ENCODE assay signal across 10 cellular contexts in the genomic region with DNA sequence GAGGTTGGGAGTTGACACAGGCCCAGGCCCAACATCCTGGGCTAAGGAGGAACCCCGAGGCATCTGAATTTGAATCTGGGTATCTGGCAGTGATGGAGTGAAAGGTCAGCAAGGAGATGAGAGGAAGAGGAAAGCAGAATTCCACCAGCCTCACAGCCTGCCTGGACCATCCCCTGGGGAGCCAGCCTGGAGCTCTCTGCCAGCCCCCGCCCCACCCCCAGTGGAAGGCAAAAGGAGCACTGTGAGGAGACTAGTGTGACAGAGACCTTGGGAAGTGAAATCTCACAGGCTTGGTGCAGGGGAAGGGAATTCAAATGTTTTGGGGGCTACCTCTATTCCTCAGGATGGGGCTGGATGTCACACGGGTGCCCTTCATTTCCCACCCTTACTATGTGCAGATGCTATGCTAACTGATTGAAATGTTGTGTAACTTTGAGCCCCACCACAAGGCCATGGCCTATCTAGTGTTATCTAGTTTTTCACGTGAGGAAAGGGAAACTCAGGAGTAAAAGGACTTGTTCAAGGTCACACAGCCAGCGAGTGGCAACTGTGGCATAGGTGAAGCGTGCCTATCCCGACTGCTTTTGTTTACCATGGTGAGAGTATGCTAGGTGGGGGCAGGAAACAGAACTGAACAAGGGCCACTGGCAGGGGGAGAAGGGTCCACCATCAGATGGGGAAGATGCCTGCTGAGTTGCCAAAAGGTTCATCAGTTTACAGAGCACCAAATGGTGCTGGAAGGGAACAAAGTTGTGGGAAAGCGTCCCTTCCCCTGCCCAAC. TPM values are rescaled to one million over a fixed set of nuclear protein-coding genes. Genes with fewer than 3 reads are reported as not detected.
DNase-seq lines count a peak whose midpoint lies in the region; ATAC-seq and TF ChIP-seq lines count a peak whose summit lies in the region.
"Had no signal": no experiment of that assay in that cellular context is flagged by ENCODE, and none has a peak within 500 bp of the region (broad histone marks: within the 10 kb centered on the region; RNA-seq: fewer than 3 reads in every experiment).

No MANE protein-coding gene starts in this region.

- in situ Hi-C loops in gastrocnemius medialis (cut with MboI; ENCODE audit: low sequenced_read_pairs in 4 of 4), result no loop called here

- intact Hi-C loops in gastrocnemius medialis (cut with DNase I; ENCODE audit: low total_unique reads), result loop anchor here (10.0 kb wide), 1 partner anchor 1339 kb away; a partner anchor contains a TSS

- peaks cover 3 to 5% (median 4%) of the 10 kb centered on the region in 3 donors for H3K27me3 Mint-ChIP-seq in immature natural killer cell (ENCODE audit: low read depth in 3 of 3)

- no peak for ATAC-seq in gastrocnemius medialis
- no peak for ATAC-seq in HG02870 (IDR thresholded peaks at IDR 0.05; ENCODE audit: unreplicated experiment)

- H3K27me3 ChIP-seq in WERI-Rb-1 (ENCODE audit: insufficient read depth, low read depth, severe bottlenecking), result no peaks in the 10 kb centered on the region
- no peaks in the 10 kb centered on the region for H3K27me3 ChIP-seq in gastrocnemius medialis

- peak overlapping the region; percentile 60 for H3K9ac ChIP-seq in ES-I3 (ENCODE audit: low read depth, low read length)
- H3K9ac ChIP-seq: KMS-11 had no signal

- peak overlapping the region; percentile 83 for H3K27ac ChIP-seq in WERI-Rb-1
- peak overlapping the region; percentile 95 to 100 (median 98) for H3K27ac ChIP-seq in gastrocnemius medialis
- H3K27ac ChIP-seq: KMS-11, neutrophil had no signal

- H3K4me3 Mint-ChIP-seq in immature natural killer cell, result peak overlapping the region; percentile 36 to 63 (median 53)

- H3K4me1 ChIP-seq in ES-I3 (ENCODE audit: insufficient read depth, low read length), result peaks cover 46% of the 10 kb centered on the region
- peaks cover 81 to 88% of the 10 kb centered on the region in 2 donors for H3K4me1 ChIP-seq in gastrocnemius medialis

- H3K36me3 ChIP-seq in ES-I3 (ENCODE audit: insufficient read depth, low read length) (no peaks in the 10 kb centered on the region), WERI-Rb-1 (no peaks in the 10 kb centered on the region), gastrocnemius medialis (no peaks in the 10 kb centered on the region)
- H3K36me3 ChIP-seq: neutrophil had no signal

- TF ChIP-seq POLR2A in gastrocnemius medialis (IDR thresholded peaks at IDR 0.05), result no peak

- TF ChIP-seq CTCF in WERI-Rb-1 (IDR thresholded peaks at IDR 0.05; ENCODE audit: low read depth, low read length) (no peak), gastrocnemius medialis (IDR thresholded peaks at IDR 0.05 in 4 of 5, conservative IDR thresholded peaks at IDR 0.05 in 1 of 5) (no peak)

- no peaks in the 10 kb centered on the region for H3K9me3 Mint-ChIP-seq in immature natural killer cell

- no peaks in the 10 kb centered on the region for H3K36me3 Mint-ChIP-seq in immature natural killer cell

- DNase-seq in WERI-Rb-1, result no peak
- no peak for DNase-seq in immature natural killer cell
- peak in 1 of 2 donors; percentile 29 for DNase-seq in gastrocnemius medialis
- DNase-seq in NCI-H510A treated with DMSO at 0.1 percent for 48 hours (lab: John Stamatoyannopoulos, UW), result no peak
- no peak for DNase-seq in islet precursor cell
- DNase-seq in NCI-H345 (lab: John Stamatoyannopoulos, UW), result no peak

- H3K4me3 ChIP-seq in WERI-Rb-1 (ENCODE audit: low read depth, low read length) (no peak overlapping the region), gastrocnemius medialis (peak overlapping the region in 3 of 4 donors; percentile 52 to 66 (median 61))

- H3K9me3 ChIP-seq in ES-I3 (ENCODE audit: control insufficient read depth, insufficient read depth, low read length) (no peaks in the 10 kb centered on the region), WERI-Rb-1 (ENCODE audit: severe bottlenecking) (no peaks in the 10 kb centered on the region), gastrocnemius medialis (no peaks in the 10 kb centered on the region)
- H3K9me3 ChIP-seq: neutrophil had no signal

- peak overlapping the region in 1 of 6 donors; percentile 27 for H3K27ac Mint-ChIP-seq in immature natural killer cell

- peaks cover 46 to 60% of the 10 kb centered on the region in 2 donors for H3K4me1 Mint-ChIP-seq in immature natural killer cell

RNA-seq across cellular contexts. Expression of a gene that starts 29.8 kb away (rescaled TPM):
- 1 to 10 TPM in 2 of 3 donors, not detected in 1; 1.2 to 6.3 TPM for polyA plus RNA-seq in immature natural killer cell
- total RNA-seq in gastrocnemius medialis, result 10 to 100 TPM; 22.2 to 57.9 (median 35.2) TPM
